29 cellular contexts compared by ENCODE assay signal in the genomic region with DNA sequence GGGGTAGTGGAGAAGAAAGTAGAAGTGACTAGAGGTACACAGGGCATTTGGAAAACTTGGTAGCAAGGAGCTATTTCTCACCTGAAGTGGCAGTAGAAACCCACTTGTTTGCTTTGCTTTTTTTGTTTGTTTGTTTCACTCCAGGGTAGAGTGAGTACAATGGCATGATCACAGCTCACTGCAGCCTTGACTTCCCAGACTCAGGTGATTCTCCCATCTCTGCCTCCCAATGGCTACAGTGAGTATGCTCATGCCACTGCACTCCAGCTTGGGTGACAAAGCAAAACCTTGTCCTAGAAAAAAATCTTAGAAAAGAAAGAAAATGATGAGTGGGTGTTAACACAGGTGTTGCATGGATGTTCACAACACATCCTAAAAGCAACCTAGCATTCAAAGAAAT. TPM values are rescaled to one million over a fixed set of nuclear protein-coding genes. Genes with fewer than 3 reads are reported as not detected.
"Had no signal": no experiment of that assay in that cellular context is flagged by ENCODE, and none has a peak within 500 bp of the region (broad histone marks: within the 10 kb centered on the region; RNA-seq: fewer than 3 reads in every experiment).

No MANE protein-coding gene starts in this region.

- H3K36me3 ChIP-seq: gastrocnemius medialis, left lung, neural progenitor cell, right atrium auricular region, sigmoid colon, stomach, thyroid gland, vagina had no signal

- H3K4me3 Mint-ChIP-seq: naive thymus-derived CD4-positive, alpha-beta T cell; nephron; neural progenitor cell; stimulated activated effector memory CD8-positive, alpha-beta T cell treated with anti-CD3 and anti-CD28 coated beads, Interleukin-12 subunit alpha, Interleukin-12 subunit beta, amount 100 ng/mL, for 72 hours had no signal

- H3K4me1 ChIP-seq: gastrocnemius medialis, left lung, neural progenitor cell, parathyroid adenoma, right atrium auricular region, sigmoid colon, stomach, vagina had no signal

- H3K36me3 Mint-ChIP-seq: naive thymus-derived CD4-positive, alpha-beta T cell; neural progenitor cell; stimulated activated effector memory CD8-positive, alpha-beta T cell treated with anti-CD3 and anti-CD28 coated beads, Interleukin-12 subunit alpha, Interleukin-12 subunit beta, amount 100 ng/mL, for 72 hours had no signal

- H3K27ac Mint-ChIP-seq: naive thymus-derived CD4-positive, alpha-beta T cell; nephron; neural progenitor cell; progenitor cell of endocrine pancreas; stimulated activated effector memory CD8-positive, alpha-beta T cell treated with anti-CD3 and anti-CD28 coated beads, Interleukin-12 subunit alpha, Interleukin-12 subunit beta, amount 100 ng/mL, for 72 hours had no signal

- H3K4me3 ChIP-seq: coronary artery, gastrocnemius medialis, left lung, neural progenitor cell, right atrium auricular region, sigmoid colon, stomach, thyroid gland, vagina had no signal

- H3K9me3 ChIP-seq: gastrocnemius medialis, left lung, right atrium auricular region, sigmoid colon, stomach, thyroid gland, vagina had no signal

- H3K4me1 Mint-ChIP-seq: naive thymus-derived CD4-positive, alpha-beta T cell; nephron; neural progenitor cell; stimulated activated effector memory CD8-positive, alpha-beta T cell treated with anti-CD3 and anti-CD28 coated beads, Interleukin-12 subunit alpha, Interleukin-12 subunit beta, amount 100 ng/mL, for 72 hours had no signal

- H3K27ac ChIP-seq: coronary artery, gastrocnemius medialis, left lung, neural progenitor cell, parathyroid adenoma, right atrium auricular region, sigmoid colon, stomach, thyroid gland, vagina had no signal

- ATAC-seq: esophagus mucosa; gastrocnemius medialis; left lung; naive thymus-derived CD4-positive, alpha-beta T cell; stimulated activated effector memory CD8-positive, alpha-beta T cell treated with anti-CD3 and anti-CD28 coated beads, Interleukin-12 subunit alpha, Interleukin-12 subunit beta, amount 100 ng/mL, for 72 hours had no signal

- H3K9ac ChIP-seq: neural progenitor cell, parathyroid adenoma had no signal

- H3K27me3 ChIP-seq: gastrocnemius medialis, left lung, neural progenitor cell, right atrium auricular region, sigmoid colon, stomach, thyroid gland, vagina had no signal

- H3K9me3 Mint-ChIP-seq: nephron; stimulated activated effector memory CD8-positive, alpha-beta T cell treated with anti-CD3 and anti-CD28 coated beads, Interleukin-12 subunit alpha, Interleukin-12 subunit beta, amount 100 ng/mL, for 72 hours had no signal

- DNase-seq: dermis blood vessel endothelial cell; effector memory CD4-positive, alpha-beta T cell; foreskin fibroblast; gastrocnemius medialis; head of caudate nucleus; kidney; left lung; mesenchymal stem cell; midbrain; naive thymus-derived CD4-positive, alpha-beta T cell; sigmoid colon; stimulated activated CD4-positive, alpha-beta T cell treated with anti-CD3 and anti-CD28 coated beads, Interleukin-2, amount 100 ng/mL, for 24 hours; stimulated activated CD4-positive, alpha-beta T cell treated with anti-CD3 and anti-CD28 coated beads, Interleukin-4, amount 100 ng/mL, for 24 hours; stimulated activated naive CD4-positive, alpha-beta T cell treated with Interleukin-2 at 50 U/mL for 16 hours; stomach; trophoblast cell had no signal

RNA-seq across cellular contexts. Expression of a gene that starts 40.4 kb away (rescaled TPM):
- total RNA-seq: glomerular endothelial cell; naive thymus-derived CD4-positive, alpha-beta T cell; osteoblast; right atrium auricular region; skeletal muscle tissue had no signal
- polyA plus RNA-seq: naive thymus-derived CD4-positive, alpha-beta T cell had no signal
